Comparison of ENCODE assay signal across 10 cellular contexts in genomic region chr11:48047616-48048015, GRCh38.
A peak's percentile ranks its signal among the peaks of the same experiment; 100 is the strongest.
DNase-seq lines count a peak whose midpoint lies in the region; TF ChIP-seq lines count a peak whose summit lies in the region.
"Had no signal": no experiment of that assay in that cellular context is flagged by ENCODE, and none has a peak within 500 bp of the region (broad histone marks: within the 10 kb centered on the region; RNA-seq: fewer than 3 reads in every experiment).

No MANE protein-coding gene starts in this region.

- H3K36me3 Mint-ChIP-seq in neural progenitor cell, result peaks cover 2% of the 10 kb centered on the region

- H3K4me3 Mint-ChIP-seq in neural progenitor cell, result no peak overlapping the region
- H3K4me3 Mint-ChIP-seq: activated T-helper 1 cell treated with anti-CD3 and anti-CD28 coated beads, Interleukin-12 subunit alpha, Interleukin-12 subunit beta, Interleukin-2, Interleukin-4 antibody, amounts not matched to agents 30 ng/mL and 10 ng/mL and 1 ng/mL, durations not matched to agents 14 hours and 24 hours and 36 hours had no signal

- no peak overlapping the region for H3K27ac Mint-ChIP-seq in neural progenitor cell

- H3K4me2 ChIP-seq in neural progenitor cell, result no peak overlapping the region

- no peaks in the 10 kb centered on the region for H3K9me3 ChIP-seq in neural progenitor cell (ENCODE audit: low read depth)
- H3K9me3 ChIP-seq in esophagus squamous epithelium, result no peaks in the 10 kb centered on the region

- 63 to 80% methylated on average over 8 of the region's 8 CpGs for WGBS in esophagus squamous epithelium, 2 donors

- peaks cover 3% of the 10 kb centered on the region for H3K79me2 ChIP-seq in neural progenitor cell (ENCODE audit: low read depth)

- no peak overlapping the region for H2AFZ ChIP-seq in neural progenitor cell (replicated peaks)

- H3K36me3 ChIP-seq in neural progenitor cell (no peaks in the 10 kb centered on the region), esophagus squamous epithelium (no peaks in the 10 kb centered on the region)

- H3K27me3 ChIP-seq in dorsolateral prefrontal cortex, result no peaks in the 10 kb centered on the region
- no peaks in the 10 kb centered on the region for H3K27me3 ChIP-seq in neural progenitor cell
- no peaks in the 10 kb centered on the region for H3K27me3 ChIP-seq in esophagus squamous epithelium

- peaks cover 21% of the 10 kb centered on the region for H3K4me1 ChIP-seq in neural progenitor cell
- peaks cover 12 to 45% (median 13%) of the 10 kb centered on the region in 3 donors for H3K4me1 ChIP-seq in esophagus squamous epithelium

- no peak for TF ChIP-seq POLR2A in esophagus squamous epithelium (IDR thresholded peaks at IDR 0.05)

- H3K4me3 ChIP-seq in dorsolateral prefrontal cortex, result no peak overlapping the region
- H3K4me3 ChIP-seq in neural progenitor cell, result no peak overlapping the region
- no peak overlapping the region for H3K4me3 ChIP-seq in esophagus squamous epithelium
- H3K4me3 ChIP-seq: lung had no signal

- peak; percentile 55 for DNase-seq in AG08395 (ENCODE audit: low spot score)
- peak; percentile 35 for DNase-seq in HK-2 (ENCODE audit: unreplicated experiment)
- DNase-seq in dorsolateral prefrontal cortex, result no peak
- DNase-seq in neural progenitor cell (ENCODE audit: low spot score), result no peak
- no peak for DNase-seq in activated naive CD4-positive, alpha-beta T cell treated with anti-CD3 and anti-CD28 coated beads, Interleukin-2, amount 50 U/mL, for 16 hours
- no peak for DNase-seq in NCI-H446 (lab: John Stamatoyannopoulos, UW)
- DNase-seq in NCI-H1930 (lab: John Stamatoyannopoulos, UW), result no peak
- DNase-seq in esophagus squamous epithelium (lab: John Stamatoyannopoulos, UW), result no peak

- H4K20me1 ChIP-seq in neural progenitor cell (ENCODE audit: low read depth), result peaks cover 9% of the 10 kb centered on the region

- H3K27ac ChIP-seq in dorsolateral prefrontal cortex (peak overlapping the region in 54 of 59 donors; percentile 4 to 99 (median 80)), neural progenitor cell (peak overlapping the region; percentile 65), esophagus squamous epithelium (no peak overlapping the region)

- intact Hi-C loops in dorsolateral prefrontal cortex (cut with DNase I), result no loop called here
- intact Hi-C loops in esophagus squamous epithelium (cut with DNase I), result no loop called here

- peaks cover 9% of the 10 kb centered on the region for H3F3A ChIP-seq in neural progenitor cell (ENCODE audit: low read depth)

- H3K9me3 Mint-ChIP-seq in neural progenitor cell, result no peaks in the 10 kb centered on the region
- H3K9me3 Mint-ChIP-seq: activated T-helper 1 cell treated with anti-CD3 and anti-CD28 coated beads, Interleukin-12 subunit alpha, Interleukin-12 subunit beta, Interleukin-2, Interleukin-4 antibody, amounts not matched to agents 30 ng/mL and 10 ng/mL and 1 ng/mL, durations not matched to agents 14 hours and 24 hours and 36 hours had no signal

- TF ChIP-seq CTCF in dorsolateral prefrontal cortex (IDR thresholded peaks at IDR 0.05 in 54 of 56, conservative IDR thresholded peaks at IDR 0.05 in 2 of 56; ENCODE audit: low read depth in 1 of 56, partially characterized antibody in 56 of 56), result no peak
- no peak for TF ChIP-seq CTCF in neural progenitor cell (IDR thresholded peaks at IDR 0.05)
- TF ChIP-seq CTCF in esophagus squamous epithelium (IDR thresholded peaks at IDR 0.05), result no peak

- peaks cover 2% of the 10 kb centered on the region for H3K27me3 Mint-ChIP-seq in neural progenitor cell (ENCODE audit: insufficient read depth, low read depth)

- peaks cover 27% of the 10 kb centered on the region for H3K4me1 Mint-ChIP-seq in neural progenitor cell

- H3K9ac ChIP-seq in neural progenitor cell, result no peak overlapping the region

Comparison
In these comparisons a context has a peak if more than half of its experiments do, and no peak if none do; other contexts are left out.
1. DNase-seq: peak in AG08395 (single experiment) and HK-2 (single experiment); none in dorsolateral prefrontal cortex (0 of 10), neural progenitor cell (single experiment), activated naive CD4-positive, alpha-beta T cell treated with anti-CD3 and anti-CD28 coated beads, Interleukin-2, amount 50 U/mL, for 16 hours (single experiment), NCI-H446 (0 of 2), NCI-H1930 (0 of 2) and esophagus squamous epithelium (single experiment).
2. H3K27ac ChIP-seq: peak in dorsolateral prefrontal cortex (54 of 59) and neural progenitor cell (single experiment); none in esophagus squamous epithelium (0 of 4).